ENCODE assay signal across 19 cellular contexts in genomic region chr10:63116452-63117072, GRCh38. TPM values are rescaled to one million over a fixed set of nuclear protein-coding genes. Genes with fewer than 3 reads are reported as not detected.
A peak's percentile ranks its signal among the peaks of the same experiment; 100 is the strongest.
DNase-seq lines count a peak whose midpoint lies in the region; ATAC-seq and TF ChIP-seq lines count a peak whose summit lies in the region.
"Had no signal": no experiment of that assay in that cellular context is flagged by ENCODE, and none has a peak within 500 bp of the region (broad histone marks: within the 10 kb centered on the region; RNA-seq: fewer than 3 reads in every experiment).

No MANE protein-coding gene starts in this region.

- DNase-seq in HFFc6 (no peak), mammary epithelial cell (no peak), neural crest cell (ENCODE audit: low read depth, low spot score) (no peak), NCI-H128 (lab: John Stamatoyannopoulos, UW; ENCODE audit: unreplicated experiment) (no peak), iPS-NIHi11 (ENCODE audit: low spot score) (no peak)
- DNase-seq: activated CD4-positive, alpha-beta memory T cell treated with anti-CD3 and anti-CD28 coated beads for 36 hours; activated naive CD4-positive, alpha-beta T cell treated with Interleukin-2 at 50 U/mL for 16 hours; CD4-positive, CD25-positive, alpha-beta regulatory T cell; GF-D8; kidney glomerular epithelial cell; NCI-H1105 treated with DMSO at 0.1 percent for 48 hours; NCI-H2171 treated with DMSO at 0.1 percent for 48 hours; NCI-H748 treated with DMSO at 0.1 percent for 48 hours; stimulated activated naive B cell treated with anti-CD40 and anti-IgM and Interleukin-4, amounts not matched to agents 10 μg/mL and 1 μg/mL and 100 μg/mL, for 72 hours had no signal

- ATAC-seq in activated CD4-positive, CD25-positive, alpha-beta regulatory T cell treated with anti-CD3 and anti-CD28 coated beads, Interleukin-2, amount 50 U/mL, for 24 hours: no peak
- ATAC-seq in GM19452 (IDR thresholded peaks at IDR 0.05; ENCODE audit: unreplicated experiment): no peak
- ATAC-seq: stimulated activated naive B cell treated with anti-CD40 and anti-IgM and Interleukin-4, amounts not matched to agents 10 μg/mL and 1 μg/mL and 100 μg/mL, for 72 hours had no signal

- TF ChIP-seq CTCF in HFFc6 (IDR thresholded peaks at IDR 0.05) (no peak), mammary epithelial cell (conservative IDR thresholded peaks at IDR 0.05 in 1 of 2, IDR thresholded peaks at IDR 0.05 in 1 of 2; ENCODE audit: extremely low read depth in 1 of 2, insufficient read depth in 1 of 2, low read depth in 1 of 2, low read length in 2 of 2) (no peak), neural crest cell (conservative IDR thresholded peaks at IDR 0.05) (no peak)

- no peak overlapping the region for H2AFZ ChIP-seq in mammary epithelial cell (ENCODE audit: low read depth, low read length)

- 76% methylated on average over 3 of the region's 3 CpGs for WGBS in mammary epithelial cell (ENCODE audit: low coverage, missing lambda C conversion rate)

- H3K4me3 ChIP-seq in mammary epithelial cell (replicated peaks in 1 of 3; ENCODE audit: insufficient read depth in 1 of 3, low read depth in 2 of 3, low read length in 3 of 3) (no peak overlapping the region), subcutaneous abdominal adipose tissue (ENCODE audit: low read depth in 1 of 5, low read length in 5 of 5) (no peak overlapping the region)
- H3K4me3 ChIP-seq: SJSA1 had no signal

- H3K79me2 ChIP-seq in mammary epithelial cell (ENCODE audit: insufficient read depth, low read length): no peaks in the 10 kb centered on the region

- H3K4me3 Mint-ChIP-seq in HFFc6 (no peak overlapping the region), neural crest cell (no peak overlapping the region)
- H3K4me3 Mint-ChIP-seq: activated CD4-positive, alpha-beta memory T cell treated with anti-CD3 and anti-CD28 coated beads for 36 hours; CD4-positive, CD25-positive, alpha-beta regulatory T cell; mesothelial cell of epicardium; stimulated activated naive B cell treated with anti-CD40 and anti-IgM and Interleukin-4, amounts not matched to agents 10 μg/mL and 1 μg/mL and 100 μg/mL, for 72 hours had no signal

- BruUV-seq in mammary epithelial cell (replicated peaks; lab: Mats Ljungman, UMichigan): no TSS peak

- in situ Hi-C loops in mammary epithelial cell (cut with MboI; ENCODE audit: low sequenced_read_pairs in 2 of 2): no loop called here

- no peaks in the 10 kb centered on the region for H3K36me3 ChIP-seq in mammary epithelial cell (ENCODE audit: insufficient read depth, low read length)
- no peaks in the 10 kb centered on the region for H3K36me3 ChIP-seq in subcutaneous abdominal adipose tissue (ENCODE audit: control insufficient read depth in 5 of 5, insufficient read depth in 5 of 5, low read length in 5 of 5)
- H3K36me3 ChIP-seq: SJSA1 had no signal

- H3K4me1 Mint-ChIP-seq in HFFc6 (ENCODE audit: low read depth) (peaks cover 30% of the 10 kb centered on the region), neural crest cell (peaks cover 38% of the 10 kb centered on the region)
- H3K4me1 Mint-ChIP-seq: CD4-positive, CD25-positive, alpha-beta regulatory T cell; stimulated activated naive B cell treated with anti-CD40 and anti-IgM and Interleukin-4, amounts not matched to agents 10 μg/mL and 1 μg/mL and 100 μg/mL, for 72 hours had no signal

- H3K9me3 Mint-ChIP-seq in HFFc6: no peaks in the 10 kb centered on the region
- H3K9me3 Mint-ChIP-seq in neural crest cell: no peaks in the 10 kb centered on the region
- H3K9me3 Mint-ChIP-seq: activated CD4-positive, alpha-beta memory T cell treated with anti-CD3 and anti-CD28 coated beads for 36 hours; stimulated activated naive B cell treated with anti-CD40 and anti-IgM and Interleukin-4, amounts not matched to agents 10 μg/mL and 1 μg/mL and 100 μg/mL, for 72 hours had no signal

- dilution Hi-C loops in mammary epithelial cell (cut with HindIII; ENCODE audit: low sequenced_read_pairs): no loop called here

- H3K4me1 ChIP-seq in mammary epithelial cell (ENCODE audit: insufficient read depth, low read length) (peaks cover 19% of the 10 kb centered on the region), subcutaneous abdominal adipose tissue (ENCODE audit: control insufficient read depth in 5 of 5, insufficient read depth in 5 of 5, low read length in 5 of 5) (peaks cover 0 to 33% (median 31%) of the 10 kb centered on the region in 5 donors)

- H3K27me3 ChIP-seq in mammary epithelial cell (ENCODE audit: insufficient read depth, low read length) (no peaks in the 10 kb centered on the region), subcutaneous abdominal adipose tissue (ENCODE audit: control insufficient read depth in 5 of 5, insufficient read depth in 4 of 5, low read length in 5 of 5) (no peaks in the 10 kb centered on the region)
- H3K27me3 ChIP-seq: SJSA1 had no signal

- H3K27me3 Mint-ChIP-seq in HFFc6 (ENCODE audit: insufficient read depth): no peaks in the 10 kb centered on the region
- H3K27me3 Mint-ChIP-seq in neural crest cell (ENCODE audit: low read depth): no peaks in the 10 kb centered on the region
- H3K27me3 Mint-ChIP-seq: activated CD4-positive, alpha-beta memory T cell treated with anti-CD3 and anti-CD28 coated beads for 36 hours had no signal

- 0 out of 2 replicates have a peak overlapping the region, but pooled peaks have one; percentile 38 for H3K27ac Mint-ChIP-seq in HFFc6
- H3K27ac Mint-ChIP-seq in neural crest cell (ENCODE audit: unreplicated experiment): peak overlapping the region; percentile 57
- H3K27ac Mint-ChIP-seq: activated CD4-positive, alpha-beta memory T cell treated with anti-CD3 and anti-CD28 coated beads for 36 hours; CD4-positive, CD25-positive, alpha-beta regulatory T cell; mesothelial cell of epicardium; stimulated activated naive B cell treated with anti-CD40 and anti-IgM and Interleukin-4, amounts not matched to agents 10 μg/mL and 1 μg/mL and 100 μg/mL, for 72 hours had no signal

- H3K36me3 Mint-ChIP-seq in HFFc6 (ENCODE audit: low read depth): no peaks in the 10 kb centered on the region
- H3K36me3 Mint-ChIP-seq in neural crest cell (ENCODE audit: low read depth): no peaks in the 10 kb centered on the region
- H3K36me3 Mint-ChIP-seq: activated CD4-positive, alpha-beta memory T cell treated with anti-CD3 and anti-CD28 coated beads for 36 hours; CD4-positive, CD25-positive, alpha-beta regulatory T cell; mesothelial cell of epicardium; stimulated activated naive B cell treated with anti-CD40 and anti-IgM and Interleukin-4, amounts not matched to agents 10 μg/mL and 1 μg/mL and 100 μg/mL, for 72 hours had no signal

- peak overlapping the region; percentile 63 for H3K4me2 ChIP-seq in mammary epithelial cell (ENCODE audit: insufficient read depth, low read depth, low read length)

- H3K9ac ChIP-seq in mammary epithelial cell (ENCODE audit: insufficient read depth, low read length) (no peak overlapping the region), subcutaneous abdominal adipose tissue (ENCODE audit: low read length in 5 of 5) (peak overlapping the region in 1 of 5 donors; percentile 3)

- CTCF ChIA-PET in mammary epithelial cell (lab: Charles Lee; ENCODE audit: low non-redundant PET): no interaction called here

- H3K9me3 ChIP-seq in mammary epithelial cell (replicated peaks; ENCODE audit: insufficient read depth, low read length) (no peaks in the 10 kb centered on the region), subcutaneous abdominal adipose tissue (ENCODE audit: control insufficient read depth in 5 of 5, low read length in 5 of 5) (no peaks in the 10 kb centered on the region)
- H3K9me3 ChIP-seq: SJSA1 had no signal

- peak overlapping the region; percentile 60 for H3K27ac ChIP-seq in mammary epithelial cell (ENCODE audit: insufficient read depth, low read depth, low read length)
- H3K27ac ChIP-seq in subcutaneous abdominal adipose tissue (ENCODE audit: low read depth, low read length): peak overlapping the region; percentile 91
- H3K27ac ChIP-seq: SJSA1 had no signal

- intact Hi-C loops in mammary epithelial cell (cut with micrococcal nuclease): no loop called here

- no peaks in the 10 kb centered on the region for H4K20me1 ChIP-seq in mammary epithelial cell (ENCODE audit: insufficient read depth, low read length)

RNA-seq across cellular contexts. Expression of gene NRBF2, which starts 16.6 kb away (rescaled TPM):
- 10 to 100 TPM; 25.6 to 31.2 (median 28.0) TPM for total RNA-seq in HFFc6 (2021; fragmentation: NEBNext Ultra II Directional; extraction: Animal tissue kit (Norgen Biotek cat#: 25700))
- 10 to 100 TPM; 32.5 to 45.8 TPM for total RNA-seq in mammary epithelial cell
- polyA plus RNA-seq in mammary epithelial cell: 17.6 TPM
- polyA minus RNA-seq in mammary epithelial cell: 14.7 TPM
- 19.3 and 21.4 TPM in 2 replicates for total RNA-seq in neural crest cell
